In genomic region chr9:105694320-105694847, GRCh38 we compare ENCODE assay signal across 8 cellular contexts. TPM values are rescaled to one million over a fixed set of nuclear protein-coding genes. Genes with fewer than 3 reads are reported as not detected.
DNase-seq lines count a peak whose midpoint lies in the region; ATAC-seq and TF ChIP-seq lines count a peak whose summit lies in the region.

A gene with protein sequence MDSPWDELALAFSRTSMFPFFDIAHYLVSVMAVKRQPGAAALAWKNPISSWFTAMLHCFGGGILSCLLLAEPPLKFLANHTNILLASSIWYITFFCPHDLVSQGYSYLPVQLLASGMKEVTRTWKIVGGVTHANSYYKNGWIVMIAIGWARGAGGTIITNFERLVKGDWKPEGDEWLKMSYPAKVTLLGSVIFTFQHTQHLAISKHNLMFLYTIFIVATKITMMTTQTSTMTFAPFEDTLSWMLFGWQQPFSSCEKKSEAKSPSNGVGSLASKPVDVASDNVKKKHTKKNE (plus strand): TSS chr9:105694541. CDS start chr9:105694661, 120 bp downstream.

- ATAC-seq in HG02798 (IDR thresholded peaks at IDR 0.05; ENCODE audit: poor library complexity, unreplicated experiment) (peak; percentile 81), gastrocnemius medialis (peak; percentile 64 to 65)

- H3K9me3 ChIP-seq in iPS DF 6.9 (ENCODE audit: control insufficient read depth, insufficient read depth, low read length): no peaks in the 10 kb centered on the region
- H3K9me3 ChIP-seq in gastrocnemius medialis: no peaks in the 10 kb centered on the region

- DNase-seq in DMS79 treated with DMSO at 0.1 percent for 48 hours (lab: John Stamatoyannopoulos, UW): peak; percentile 27
- no peak for DNase-seq in DMS79 (lab: John Stamatoyannopoulos, UW)
- DNase-seq in NCI-H128 (lab: John Stamatoyannopoulos, UW; ENCODE audit: unreplicated experiment): peak; percentile 69
- DNase-seq in T-helper 22 cell (ENCODE audit: low read depth): peak; percentile 59
- peak; percentile 34 for DNase-seq in astrocyte of the cerebellum (ENCODE audit: low read depth)
- peak; percentile 45 for DNase-seq in iPS DF 6.9 (ENCODE audit: low read depth, low spot score)
- peak; percentile 78 to 87 for DNase-seq in gastrocnemius medialis

- H3K27me3 ChIP-seq in iPS DF 6.9 (ENCODE audit: control insufficient read depth, insufficient read depth, low read length) (peaks cover 10% of the 10 kb centered on the region; the same call in 1 of the 2 replicates), gastrocnemius medialis (no peaks in the 10 kb centered on the region)

- H3K4me1 ChIP-seq in iPS DF 6.9 (ENCODE audit: control insufficient read depth, insufficient read depth, low read length) (peaks cover 2% of the 10 kb centered on the region; the same call in 1 of the 2 replicates), gastrocnemius medialis (peaks cover 48 to 58% of the 10 kb centered on the region in 2 donors)

- TF ChIP-seq CTCF in astrocyte of the cerebellum (IDR thresholded peaks at IDR 0.05; ENCODE audit: low read depth, low read length, missing control alignments): no peak
- TF ChIP-seq CTCF in gastrocnemius medialis (IDR thresholded peaks at IDR 0.05 in 4 of 5, conservative IDR thresholded peaks at IDR 0.05 in 1 of 5): no peak

- H3K36me3 ChIP-seq in iPS DF 6.9 (ENCODE audit: control insufficient read depth, insufficient read depth, low read length) (no peaks in the 10 kb centered on the region), gastrocnemius medialis (no peaks in the 10 kb centered on the region)

- H3K4me3 ChIP-seq in astrocyte of the cerebellum (ENCODE audit: low read depth, low read length) (peak within 1 kb of the TSS; percentile 77), iPS DF 6.9 (ENCODE audit: low read length) (peak within 1 kb of the TSS; percentile 95), gastrocnemius medialis (peak within 1 kb of the TSS; percentile 73 to 91 (median 82))

- H3K27ac ChIP-seq in iPS DF 6.9 (ENCODE audit: low read length): no peak within 1 kb of the TSS
- H3K27ac ChIP-seq in gastrocnemius medialis: peak within 1 kb of the TSS; percentile 93 to 99 (median 96)

- peak; percentile 97 to 99 for TF ChIP-seq POLR2A in gastrocnemius medialis (IDR thresholded peaks at IDR 0.05)

- intact Hi-C loops in gastrocnemius medialis (cut with DNase I; ENCODE audit: low total_unique reads): loop anchor here (2.0 to 10.0 kb wide), 2 partner anchors 250 to 1170 kb away; partner anchors contain the start of gene ZNF462

- in situ Hi-C loops in astrocyte of the cerebellum (cut with HindIII; ENCODE audit: low sequenced_read_pairs): no loop called here
- in situ Hi-C loops in gastrocnemius medialis (cut with MboI; ENCODE audit: low sequenced_read_pairs in 4 of 4): loop anchor here in 2 of 4 donors (25.0 kb wide), 2 partner anchors 232 to 257 kb away; partner anchors contain the start of gene FSD1L (in 1 of the 2)

- no CpG with 5 or more reads among the region's 64 CpGs for WGBS in iPS DF 6.9 (ENCODE audit: insufficient coverage, insufficient read length)

RNA-seq across cellular contexts. Expression of the gene that starts here (rescaled TPM):
- 10 to 100 TPM; 81.4 to 97.6 (median 89.8) TPM for total RNA-seq in gastrocnemius medialis
